ENCODE assay signal across 1 cellular context in genomic region chrX:84046403-84046984, GRCh38.
TF ChIP-seq lines count a peak whose summit lies in the region.

No MANE protein-coding gene starts in this region.

TF ChIP-seq in SK-N-SH treated with all-trans-retinoic acid at 6 μM for 48 hours, 23 proteins besides CTCF, POLR2A, EP300 and RAD21 (continued from another document):
- TF ChIP-seq, protein P1, sequence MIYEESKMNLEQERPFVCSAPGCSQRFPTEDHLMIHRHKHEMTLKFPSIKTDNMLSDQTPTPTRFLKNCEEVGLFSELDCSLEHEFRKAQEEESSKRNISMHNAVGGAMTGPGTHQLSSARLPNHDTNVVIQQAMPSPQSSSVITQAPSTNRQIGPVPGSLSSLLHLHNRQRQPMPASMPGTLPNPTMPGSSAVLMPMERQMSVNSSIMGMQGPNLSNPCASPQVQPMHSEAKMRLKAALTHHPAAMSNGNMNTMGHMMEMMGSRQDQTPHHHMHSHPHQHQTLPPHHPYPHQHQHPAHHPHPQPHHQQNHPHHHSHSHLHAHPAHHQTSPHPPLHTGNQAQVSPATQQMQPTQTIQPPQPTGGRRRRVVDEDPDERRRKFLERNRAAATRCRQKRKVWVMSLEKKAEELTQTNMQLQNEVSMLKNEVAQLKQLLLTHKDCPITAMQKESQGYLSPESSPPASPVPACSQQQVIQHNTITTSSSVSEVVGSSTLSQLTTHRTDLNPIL (CRISPR knock-in tag; IDR thresholded peaks at IDR 0.05; ENCODE audit: low read depth) = no peak
